ENCODE assay signal across 8 cellular contexts in the genomic region with DNA sequence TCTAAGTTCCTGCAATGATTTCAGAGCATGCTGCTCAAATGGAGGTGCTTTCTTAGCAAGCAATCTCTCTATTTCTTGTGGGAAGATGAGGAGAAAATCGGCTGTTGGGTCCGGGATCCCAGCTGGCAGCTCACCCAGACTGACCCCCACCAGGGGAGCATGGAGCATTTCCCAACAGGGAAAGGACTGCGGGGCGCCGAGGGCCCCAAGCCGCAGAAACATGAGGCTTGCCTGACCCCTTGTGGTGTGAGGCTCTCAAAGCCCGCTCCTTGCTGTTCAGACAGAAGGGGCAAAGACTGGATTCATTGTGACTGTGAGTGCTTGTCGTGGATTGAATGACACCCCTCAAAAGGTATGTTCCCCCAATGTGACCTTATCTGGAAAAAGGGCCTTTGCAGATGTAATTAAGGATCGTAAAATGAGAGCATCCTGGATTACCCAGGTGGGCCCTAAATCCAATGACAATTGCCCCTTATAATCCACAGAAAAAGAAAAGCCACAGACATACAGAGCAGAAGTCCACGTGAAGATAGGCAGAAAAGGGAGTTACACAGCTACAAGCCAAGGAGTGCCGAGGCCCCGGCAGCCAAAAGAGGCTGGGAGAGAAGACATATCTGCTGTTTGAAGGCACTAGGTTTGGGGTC.
DNase-seq lines count a peak whose midpoint lies in the region; ATAC-seq and TF ChIP-seq lines count a peak whose summit lies in the region.

No MANE protein-coding gene starts in this region.

- no peak overlapping the region for H3K9ac ChIP-seq in smooth muscle cell (ENCODE audit: low read depth)

- no peaks in the 10 kb centered on the region for H3F3A ChIP-seq in smooth muscle cell (ENCODE audit: low read depth)

- ATAC-seq in GM19455 (IDR thresholded peaks at IDR 0.05; ENCODE audit: unreplicated experiment) = no peak
- ATAC-seq in natural killer cell = no peak

- H3K4me3 Mint-ChIP-seq in natural killer cell = no peak overlapping the region

- DNase-seq in NCI-H748 (lab: John Stamatoyannopoulos, UW; ENCODE audit: unreplicated experiment) = peak; percentile 58
- no peak for DNase-seq in NCI-H748 treated with DMSO at 0.1 percent for 48 hours (lab: John Stamatoyannopoulos, UW)
- peak; percentile 42 for DNase-seq in HuH-7.5 (ENCODE audit: low spot score)
- peak; percentile 39 to 66 for DNase-seq in SJCRH30
- DNase-seq in glomerular visceral epithelial cell (ENCODE audit: extremely low spot score) = peak; percentile 11
- no peak for DNase-seq in smooth muscle cell (lab: John Stamatoyannopoulos, UW; ENCODE audit: unreplicated experiment)
- no peak for DNase-seq in natural killer cell

- H3K9me3 ChIP-seq in SJCRH30 (replicated peaks) (no peaks in the 10 kb centered on the region), smooth muscle cell (replicated peaks; ENCODE audit: low read depth) (no peaks in the 10 kb centered on the region)

- H3K36me3 ChIP-seq in SJCRH30 (no peaks in the 10 kb centered on the region), smooth muscle cell (ENCODE audit: low read depth) (no peaks in the 10 kb centered on the region)

- no peak overlapping the region for H3K27ac Mint-ChIP-seq in natural killer cell

- H3K9me3 Mint-ChIP-seq in natural killer cell = no peaks in the 10 kb centered on the region

- peak; percentile 53 for TF ChIP-seq CTCF in smooth muscle cell (IDR thresholded peaks at IDR 0.05; ENCODE audit: borderline replicate concordance, insufficient read depth, poor library complexity, severe bottlenecking)
- TF ChIP-seq CTCF in natural killer cell (IDR thresholded peaks at IDR 0.05) = no peak

- H3K4me1 ChIP-seq in SJCRH30 = no peaks in the 10 kb centered on the region
- H3K4me1 ChIP-seq in smooth muscle cell (ENCODE audit: low read depth) = no peaks in the 10 kb centered on the region

- no peak overlapping the region for H3K4me2 ChIP-seq in smooth muscle cell

- H2AFZ ChIP-seq in smooth muscle cell (ENCODE audit: low read depth) = no peak overlapping the region

- no peaks in the 10 kb centered on the region for H3K79me2 ChIP-seq in smooth muscle cell (ENCODE audit: low read depth)

- H3K4me3 ChIP-seq in SJCRH30 (no peak overlapping the region), smooth muscle cell (no peak overlapping the region)

- H3K27me3 Mint-ChIP-seq in natural killer cell (ENCODE audit: low read depth in 2 of 2) = peaks cover 6 to 29% of the 10 kb centered on the region in 2 donors

- intact Hi-C loops in natural killer cell (cut with micrococcal nuclease) = no loop called here

- no peaks in the 10 kb centered on the region for H3K4me1 Mint-ChIP-seq in natural killer cell

- no peaks in the 10 kb centered on the region for H3K36me3 Mint-ChIP-seq in natural killer cell

- H4K20me1 ChIP-seq in smooth muscle cell (ENCODE audit: low read depth) = no peaks in the 10 kb centered on the region

- H3K27me3 ChIP-seq in SJCRH30 (no peaks in the 10 kb centered on the region), smooth muscle cell (ENCODE audit: low read depth) (no peaks in the 10 kb centered on the region)

- H3K27ac ChIP-seq in SJCRH30 (no peak overlapping the region), smooth muscle cell (ENCODE audit: low read depth) (no peak overlapping the region)

- WGBS in smooth muscle cell (ENCODE audit: low lambda C conversion rate) = 19% methylated on average over 12 of the region's 12 CpGs

Comparison
In these comparisons a context has a peak if more than half of its experiments do, and no peak if none do; other contexts are left out.
1. DNase-seq: peak in NCI-H748 (single experiment), HuH-7.5 (single experiment), SJCRH30 (2 of 2) and glomerular visceral epithelial cell (single experiment); none in NCI-H748 treated with DMSO at 0.1 percent for 48 hours (single experiment), smooth muscle cell (single experiment) and natural killer cell (single experiment).